ENCODE assay signal across 17 cellular contexts in genomic region chr15:83178869-83179325, GRCh38.
"Had no signal": no experiment of that assay in that cellular context is flagged by ENCODE, and none has a peak within 500 bp of the region (broad histone marks: within the 10 kb centered on the region; RNA-seq: fewer than 3 reads in every experiment).

No MANE protein-coding gene starts in this region.

- H3K4me1 Mint-ChIP-seq: activated CD4-positive, alpha-beta T cell treated with anti-CD3 and anti-CD28 coated beads for 36 hours; activated naive CD4-positive, alpha-beta T cell treated with anti-CD3 and anti-CD28 coated beads, Interleukin-2, amount 50 U/mL, for 24 hours; neural progenitor cell; stimulated activated naive CD8-positive, alpha-beta T cell treated with anti-CD3 and anti-CD28 coated beads, Interleukin-15, amount 100 ng/mL, for 72 hours had no signal

- H3K27me3 Mint-ChIP-seq: activated CD8-positive, alpha-beta T cell treated with anti-CD3 and anti-CD28 coated beads for 36 hours; type B pancreatic cell had no signal

- DNase-seq: activated CD4-positive, alpha-beta T cell treated with anti-CD3 and anti-CD28 coated beads for 36 hours; activated CD8-positive, alpha-beta memory T cell treated with anti-CD3 and anti-CD28 coated beads, Interleukin-2, amount 50 U/mL, for 4 hours; activated CD8-positive, alpha-beta T cell treated with anti-CD3 and anti-CD28 coated beads for 36 hours; activated effector memory CD4-positive, alpha-beta T cell treated with anti-CD3 and anti-CD28 coated beads, Interleukin-2, amount 50 U/mL, for 16 hours; activated T-cell treated with anti-CD3 and anti-CD28 coated beads, Interleukin-2, amount 50 U/mL, for 48 hours; adrenal gland; glutamatergic neuron; hypothalamus; spleen; stimulated activated naive CD8-positive, alpha-beta T cell treated with anti-CD3 and anti-CD28 coated beads, Interleukin-15, amount 100 ng/mL, for 72 hours; SW 1271 had no signal

- H3K27me3 ChIP-seq: adrenal gland, esophagus muscularis mucosa, neural progenitor cell, spleen had no signal

- H3K27ac ChIP-seq: adrenal gland, esophagus muscularis mucosa, neural progenitor cell, spleen had no signal

- H3K36me3 ChIP-seq: adrenal gland, esophagus muscularis mucosa, neural progenitor cell, spleen had no signal

- ATAC-seq: activated CD4-positive, alpha-beta T cell treated with anti-CD3 and anti-CD28 coated beads for 36 hours; activated CD8-positive, alpha-beta T cell treated with anti-CD3 and anti-CD28 coated beads for 36 hours; sciatic nerve; stimulated activated naive CD8-positive, alpha-beta T cell treated with anti-CD3 and anti-CD28 coated beads, Interleukin-15, amount 100 ng/mL, for 72 hours had no signal

- H3K4me1 ChIP-seq: esophagus muscularis mucosa, neural progenitor cell, spleen had no signal

- H3K9me3 ChIP-seq: adrenal gland, esophagus muscularis mucosa, spleen had no signal

- H3K4me3 Mint-ChIP-seq: activated CD4-positive, alpha-beta T cell treated with anti-CD3 and anti-CD28 coated beads for 36 hours; activated CD8-positive, alpha-beta T cell treated with anti-CD3 and anti-CD28 coated beads for 36 hours; activated naive CD4-positive, alpha-beta T cell treated with anti-CD3 and anti-CD28 coated beads, Interleukin-2, amount 50 U/mL, for 24 hours; neural progenitor cell; stimulated activated naive CD8-positive, alpha-beta T cell treated with anti-CD3 and anti-CD28 coated beads, Interleukin-15, amount 100 ng/mL, for 72 hours; T-helper 2 cell treated with Interferon-gamma antibody and Interleukin-4, amounts not matched to agents 5 μg/mL and 100 μg/mL, for 36 hours; type B pancreatic cell had no signal

- H3K4me2 ChIP-seq: neural progenitor cell had no signal

- H3K4me3 ChIP-seq: adrenal gland, esophagus muscularis mucosa, neural progenitor cell, spleen had no signal

- H3K9me3 Mint-ChIP-seq: activated CD8-positive, alpha-beta T cell treated with anti-CD3 and anti-CD28 coated beads for 36 hours; activated naive CD4-positive, alpha-beta T cell treated with anti-CD3 and anti-CD28 coated beads, Interleukin-2, amount 50 U/mL, for 24 hours; stimulated activated naive CD8-positive, alpha-beta T cell treated with anti-CD3 and anti-CD28 coated beads, Interleukin-15, amount 100 ng/mL, for 72 hours; T-helper 2 cell treated with Interferon-gamma antibody and Interleukin-4, amounts not matched to agents 5 μg/mL and 100 μg/mL, for 36 hours; type B pancreatic cell had no signal

- H3K27ac Mint-ChIP-seq: activated CD4-positive, alpha-beta T cell treated with anti-CD3 and anti-CD28 coated beads for 36 hours; activated CD8-positive, alpha-beta T cell treated with anti-CD3 and anti-CD28 coated beads for 36 hours; activated naive CD4-positive, alpha-beta T cell treated with anti-CD3 and anti-CD28 coated beads, Interleukin-2, amount 50 U/mL, for 24 hours; neural progenitor cell; stimulated activated naive CD8-positive, alpha-beta T cell treated with anti-CD3 and anti-CD28 coated beads, Interleukin-15, amount 100 ng/mL, for 72 hours; T-helper 2 cell treated with Interferon-gamma antibody and Interleukin-4, amounts not matched to agents 5 μg/mL and 100 μg/mL, for 36 hours; type B pancreatic cell had no signal

- H2AFZ ChIP-seq: neural progenitor cell had no signal

- H3K9ac ChIP-seq: neural progenitor cell had no signal
